19 cellular contexts compared by ENCODE assay signal in the genomic region with DNA sequence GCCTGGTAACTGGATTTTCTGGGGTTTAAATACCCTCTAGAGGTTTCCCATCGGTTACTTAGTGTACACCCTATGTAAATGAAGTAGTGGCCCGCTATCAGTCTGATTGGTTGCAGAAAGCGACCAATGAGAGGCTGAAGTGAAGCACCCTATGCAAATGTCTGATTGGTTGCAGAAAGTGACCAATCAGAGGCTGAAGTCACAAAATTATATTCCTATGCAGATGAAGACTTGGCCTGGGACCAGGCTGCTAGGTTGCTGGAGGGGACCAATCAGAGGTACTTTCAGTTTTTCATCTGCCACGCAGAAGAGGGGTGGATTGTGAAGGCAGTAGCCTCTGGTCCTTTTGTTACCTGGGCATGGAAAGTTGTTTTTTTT.
DNase-seq lines count a peak whose midpoint lies in the region; ATAC-seq, FAIRE-seq and TF ChIP-seq lines count a peak whose summit lies in the region.
"Had no signal": no experiment of that assay in that cellular context is flagged by ENCODE, and none has a peak within 500 bp of the region (broad histone marks: within the 10 kb centered on the region; RNA-seq: fewer than 3 reads in every experiment).

No MANE protein-coding gene starts in this region.

- no peak overlapping the region for H3K27ac Mint-ChIP-seq in MCF 10A (ENCODE audit: low read depth, unreplicated experiment)
- peak overlapping the region; percentile 6 for H3K27ac Mint-ChIP-seq in central memory CD8-positive, alpha-beta T cell (ENCODE audit: low read depth)
- H3K27ac Mint-ChIP-seq: activated naive CD4-positive, alpha-beta T cell treated with anti-CD3 and anti-CD28 coated beads, Interleukin-2, amount 50 U/mL, for 24 hours; activated T-cell treated with anti-CD3 and anti-CD28 coated beads, Interleukin-2, amount 50 U/mL, for 72 hours; progenitor cell of endocrine pancreas had no signal

- DNase-seq in MCF 10A (ENCODE audit: unreplicated experiment) (peak; percentile 2), breast epithelium (ENCODE audit: low spot score in 2 of 2) (no peak), NCI-H2196 (lab: John Stamatoyannopoulos, UW; ENCODE audit: unreplicated experiment) (peak; percentile 69), NK-92 (lab: John Stamatoyannopoulos, UW; ENCODE audit: unreplicated experiment) (no peak), NCI-H128 (lab: John Stamatoyannopoulos, UW; ENCODE audit: unreplicated experiment) (no peak), small intestine (no peak)
- no peak for DNase-seq in central memory CD8-positive, alpha-beta T cell (ENCODE audit: low spot score in 2 of 2)
- no peak for DNase-seq in stimulated activated naive CD4-positive, alpha-beta T cell (lab: John Stamatoyannopoulos, UW)
- DNase-seq: activated CD4-positive, CD25-positive, alpha-beta regulatory T cell; activated T-cell treated with anti-CD3 and anti-CD28 coated beads, Interleukin-2, amount 50 U/mL, for 72 hours; effector memory CD4-positive, alpha-beta T cell; glutamatergic neuron; GM23248; left lung; NCI-H1694; NCI-H446 had no signal

- no peak for TF ChIP-seq POLR2A in breast epithelium (IDR thresholded peaks at IDR 0.05)

- H3K4me3 ChIP-seq in breast epithelium (no peak overlapping the region), small intestine (ENCODE audit: low read depth in 1 of 2, low read length in 2 of 2) (no peak overlapping the region)
- H3K4me3 ChIP-seq: GM23248, left lung, SJSA1 had no signal

- FAIRE-seq in small intestine (lab: Jason Lieb, UNC): no peak

- H3K9me3 Mint-ChIP-seq in MCF 10A (ENCODE audit: unreplicated experiment): no peaks in the 10 kb centered on the region
- no peaks in the 10 kb centered on the region for H3K9me3 Mint-ChIP-seq in central memory CD8-positive, alpha-beta T cell
- H3K9me3 Mint-ChIP-seq: activated naive CD4-positive, alpha-beta T cell treated with anti-CD3 and anti-CD28 coated beads, Interleukin-2, amount 50 U/mL, for 24 hours; activated T-cell treated with anti-CD3 and anti-CD28 coated beads, Interleukin-2, amount 50 U/mL, for 72 hours had no signal

- CTCF ChIA-PET in MCF 10A (lab: Yijun Ruan, JAX): interaction anchor here (0.7 to 1.0 kb wide), 5 partner anchors 10 to 413 kb away, joined by 3 to 5 read pairs (median 3); no protein-coding TSS in a partner anchor

- no peaks in the 10 kb centered on the region for H3K27me3 ChIP-seq in breast epithelium
- H3K27me3 ChIP-seq in small intestine (ENCODE audit: control insufficient read depth in 2 of 2, insufficient read depth in 2 of 2, low read length in 2 of 2): no peaks in the 10 kb centered on the region
- H3K27me3 ChIP-seq: left lung, SJSA1 had no signal

- intact Hi-C loops in MCF 10A (cut with micrococcal nuclease): no loop called here
- intact Hi-C loops in breast epithelium (cut with DNase I; ENCODE audit: low total_unique reads): no loop called here

- no TSS peak for BruUV-seq in MCF 10A (replicated peaks; lab: Mats Ljungman, UMichigan)

- H3K27ac ChIP-seq in breast epithelium (no peak overlapping the region), small intestine (ENCODE audit: low read depth in 1 of 2, low read length in 1 of 2) (no peak overlapping the region)
- H3K27ac ChIP-seq: GM23248, left lung, SJSA1 had no signal

- no peak overlapping the region for H3K4me3 Mint-ChIP-seq in MCF 10A (ENCODE audit: unreplicated experiment)
- H3K4me3 Mint-ChIP-seq in central memory CD8-positive, alpha-beta T cell: no peak overlapping the region
- H3K4me3 Mint-ChIP-seq: activated naive CD4-positive, alpha-beta T cell treated with anti-CD3 and anti-CD28 coated beads, Interleukin-2, amount 50 U/mL, for 24 hours; activated T-cell treated with anti-CD3 and anti-CD28 coated beads, Interleukin-2, amount 50 U/mL, for 72 hours had no signal

- no peaks in the 10 kb centered on the region for H3K27me3 Mint-ChIP-seq in MCF 10A (ENCODE audit: insufficient read depth, unreplicated experiment)
- H3K27me3 Mint-ChIP-seq in central memory CD8-positive, alpha-beta T cell: no peaks in the 10 kb centered on the region
- H3K27me3 Mint-ChIP-seq: activated naive CD4-positive, alpha-beta T cell treated with anti-CD3 and anti-CD28 coated beads, Interleukin-2, amount 50 U/mL, for 24 hours; progenitor cell of endocrine pancreas had no signal

- 91 to 95% (median 93%) methylated on average over 4 of the region's 4 CpGs for WGBS in small intestine, 3 donors

- H3K4me1 ChIP-seq in breast epithelium: no peaks in the 10 kb centered on the region
- no peaks in the 10 kb centered on the region for H3K4me1 ChIP-seq in small intestine (ENCODE audit: control insufficient read depth in 2 of 2, insufficient read depth in 1 of 2, low read depth in 1 of 2, low read length in 1 of 2)
- H3K4me1 ChIP-seq: SJSA1 had no signal

- H3K36me3 ChIP-seq in breast epithelium (no peaks in the 10 kb centered on the region), small intestine (ENCODE audit: control insufficient read depth in 2 of 2, insufficient read depth in 2 of 2, low read length in 2 of 2) (peaks cover 3 to 8% of the 10 kb centered on the region in 2 donors)
- H3K36me3 ChIP-seq: SJSA1 had no signal

- POLR2A ChIA-PET in MCF 10A (lab: Yijun Ruan, JAX): no interaction called here

- peaks cover 7% of the 10 kb centered on the region for H3K4me1 Mint-ChIP-seq in MCF 10A (ENCODE audit: insufficient read depth, unreplicated experiment)
- H3K4me1 Mint-ChIP-seq in central memory CD8-positive, alpha-beta T cell: peaks cover 30% of the 10 kb centered on the region

- H3K9me3 ChIP-seq in breast epithelium (no peaks in the 10 kb centered on the region), small intestine (ENCODE audit: control insufficient read depth, low read depth) (no peaks in the 10 kb centered on the region)
- H3K9me3 ChIP-seq: left lung, SJSA1 had no signal

- ATAC-seq in central memory CD8-positive, alpha-beta T cell (replicated peaks; ENCODE audit: extremely low read depth, poor library complexity, severe bottlenecking): no peak
- ATAC-seq: activated T-cell treated with anti-CD3 and anti-CD28 coated beads, Interleukin-2, amount 50 U/mL, for 72 hours; left lung had no signal

- TF ChIP-seq CTCF in MCF 10A (IDR thresholded peaks at IDR 0.05; ENCODE audit: unreplicated experiment): no peak
- TF ChIP-seq CTCF in breast epithelium (IDR thresholded peaks at IDR 0.05): no peak

- H3K36me3 Mint-ChIP-seq in MCF 10A (ENCODE audit: insufficient read depth, unreplicated experiment): peaks cover 22% of the 10 kb centered on the region
- peaks cover 27% of the 10 kb centered on the region for H3K36me3 Mint-ChIP-seq in central memory CD8-positive, alpha-beta T cell (ENCODE audit: insufficient read depth)

Comparison
In these comparisons a context has a peak if more than half of its experiments do, and no peak if none do; other contexts are left out.
1. DNase-seq: peak in MCF 10A (single experiment) and NCI-H2196 (single experiment); none in breast epithelium (0 of 2), central memory CD8-positive, alpha-beta T cell (0 of 2), stimulated activated naive CD4-positive, alpha-beta T cell (0 of 6), NK-92 (single experiment), NCI-H128 (single experiment) and small intestine (single experiment).